Comparison of ENCODE assay signal across 8 cellular contexts in the genomic region with DNA sequence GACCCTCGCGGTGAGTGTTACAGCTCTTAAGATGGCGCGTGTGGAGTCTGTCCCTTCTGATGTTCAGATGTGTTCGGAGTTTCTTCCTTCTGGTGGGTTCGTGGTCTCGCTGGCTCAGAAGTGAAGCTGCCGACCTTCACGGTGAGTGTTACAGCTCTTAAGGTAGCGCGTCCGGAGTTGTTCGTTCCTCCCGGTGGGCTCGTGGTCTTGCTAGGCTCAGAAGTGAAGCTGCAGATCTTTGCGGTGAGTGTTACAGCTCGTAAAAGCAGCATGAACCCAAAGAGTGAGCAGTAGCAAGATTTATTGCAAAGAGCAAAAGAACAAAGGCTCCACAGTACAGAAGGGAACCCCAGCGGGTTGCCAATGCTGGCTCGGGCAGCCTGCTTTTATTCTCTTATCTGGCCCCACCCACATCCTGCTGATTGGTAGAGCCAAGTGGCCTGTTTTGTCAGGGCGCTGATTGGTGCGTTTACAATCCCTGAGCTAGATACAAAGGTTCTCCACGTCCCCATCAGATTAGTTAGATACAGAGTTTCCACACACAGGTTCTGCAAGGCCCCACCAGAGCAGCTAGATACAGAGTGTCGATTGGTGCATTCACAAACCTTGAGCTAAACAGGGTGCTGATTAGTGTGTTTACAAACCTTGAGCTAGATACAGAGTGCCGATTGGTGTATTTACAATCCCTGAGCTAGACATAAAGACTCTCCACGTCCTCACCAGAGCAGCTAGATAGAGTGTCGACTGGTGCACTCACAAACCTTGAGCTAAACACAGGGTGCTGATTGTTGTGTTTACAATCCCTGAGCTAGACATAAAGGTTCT. TPM values are rescaled to one million over a fixed set of nuclear protein-coding genes. Genes with fewer than 3 reads are reported as not detected.
DNase-seq lines count a peak whose midpoint lies in the region; ATAC-seq and TF ChIP-seq lines count a peak whose summit lies in the region.
"Not testable (repeated sequence)": the region's sequence is repeated elsewhere in the genome, so short reads cannot be mapped to it uniquely, and the experiment has no call there.

No MANE protein-coding gene starts in this region.

- POLR2A ChIA-PET in T-cell (lab: Charles Lee), result interaction anchor here in 1 of 2 donors (0.7 kb wide), 1 partner anchor 134 kb away, joined by 7 read pairs; no protein-coding TSS in a partner anchor

- H3K4me3 Mint-ChIP-seq in CD4-positive, CD25-positive, alpha-beta regulatory T cell, result peak overlapping the region; percentile 44 to 88 (median 84)
- peak overlapping the region; percentile 76 to 81 (median 78) for H3K4me3 Mint-ChIP-seq in T-cell
- H3K4me3 Mint-ChIP-seq in activated naive CD4-positive, alpha-beta T cell treated with anti-CD3 and anti-CD28 coated beads for 36 hours, result peak overlapping the region; percentile 73
- peak overlapping the region; percentile 82 for H3K4me3 Mint-ChIP-seq in natural killer cell treated with Interleukin-12 subunit alpha and Interleukin-12 subunit beta and Interleukin-15 and Interleukin-18, amount 100 ng/mL, for 72 hours
- peak overlapping the region; percentile 86 for H3K4me3 Mint-ChIP-seq in stimulated activated naive CD8-positive, alpha-beta T cell treated with anti-CD3 and anti-CD28 coated beads, Interleukin-15, Interleukin-2, amounts not matched to agents 100 ng/mL and 50 ng/mL, for 24 hours

- 82% methylated on average over 20 of the region's 26 CpGs for WGBS in mammary epithelial cell (ENCODE audit: low coverage, missing lambda C conversion rate)

- H3K9me3 ChIP-seq in CD4-positive, CD25-positive, alpha-beta regulatory T cell (ENCODE audit: control insufficient read depth in 2 of 2, low read length in 2 of 2); Karpas-422 (ENCODE audit: low read length); mammary epithelial cell (replicated peaks; ENCODE audit: insufficient read depth, low read length): not testable (repeated sequence)

- H3K9me2 ChIP-seq in Karpas-422 (replicated peaks; ENCODE audit: insufficient read depth, low read length), result not testable (repeated sequence)

- H3K27ac ChIP-seq in CD4-positive, CD25-positive, alpha-beta regulatory T cell (ENCODE audit: insufficient read depth, low read length, poor library complexity, severe bottlenecking); Karpas-422 (ENCODE audit: low read length); mammary epithelial cell (ENCODE audit: insufficient read depth, low read depth, low read length): not testable (repeated sequence)

- CTCF ChIA-PET in T-cell (lab: Charles Lee), result interaction anchor here in 1 of 2 donors (0.6 to 1.1 kb wide), 4 partner anchors 11 to 295 kb away, joined by 3 to 10 read pairs (median 4); no protein-coding TSS in a partner anchor
- CTCF ChIA-PET in activated naive CD4-positive, alpha-beta T cell treated with anti-CD3 and anti-CD28 coated beads for 36 hours (lab: Charles Lee), result interaction anchor here (1.0 to 1.9 kb wide), 4 partner anchors 19 to 94 kb away, joined by 3 to 6 read pairs (median 4); no protein-coding TSS in a partner anchor
- CTCF ChIA-PET in mammary epithelial cell (lab: Charles Lee; ENCODE audit: low non-redundant PET), result not testable (repeated sequence)

- peaks cover 0 to 14% (median 2%) of the 10 kb centered on the region in 4 donors for H3K4me1 Mint-ChIP-seq in CD4-positive, CD25-positive, alpha-beta regulatory T cell
- peaks cover 16 to 20% (median 16%) of the 10 kb centered on the region in 3 donors for H3K4me1 Mint-ChIP-seq in T-cell
- H3K4me1 Mint-ChIP-seq in activated naive CD4-positive, alpha-beta T cell treated with anti-CD3 and anti-CD28 coated beads for 36 hours (ENCODE audit: low read depth), result peaks cover 12% of the 10 kb centered on the region
- H3K4me1 Mint-ChIP-seq in natural killer cell treated with Interleukin-12 subunit alpha and Interleukin-12 subunit beta and Interleukin-15 and Interleukin-18, amount 100 ng/mL, for 72 hours (ENCODE audit: low read depth in 2 of 2), result peaks cover 8 to 12% of the 10 kb centered on the region in 2 donors
- peaks cover 17% of the 10 kb centered on the region for H3K4me1 Mint-ChIP-seq in stimulated activated naive CD8-positive, alpha-beta T cell treated with anti-CD3 and anti-CD28 coated beads, Interleukin-15, Interleukin-2, amounts not matched to agents 100 ng/mL and 50 ng/mL, for 24 hours (ENCODE audit: low read depth)

- DNase-seq in CD4-positive, CD25-positive, alpha-beta regulatory T cell, result peak in 2 of 3 donors; percentile 24 to 31
- DNase-seq in Karpas-422, result peak; percentile 40
- DNase-seq in T-cell, result peak in 17 of 34 experiments; percentile 8 to 48 (median 24)
- peak; percentile 83 for DNase-seq in activated CD8-positive, alpha-beta memory T cell treated with anti-CD3 and anti-CD28 coated beads for 24 hours
- peak; percentile 37 for DNase-seq in activated naive CD4-positive, alpha-beta T cell treated with anti-CD3 and anti-CD28 coated beads for 36 hours
- DNase-seq in mammary epithelial cell; natural killer cell treated with Interleukin-12 subunit alpha and Interleukin-12 subunit beta and Interleukin-15 and Interleukin-18, amount 100 ng/mL, for 72 hours (ENCODE audit: low spot score): not testable (repeated sequence)

- H3K27ac Mint-ChIP-seq in CD4-positive, CD25-positive, alpha-beta regulatory T cell, result peak overlapping the region in 2 of 3 donors; percentile 72 to 77
- peak overlapping the region; percentile 87 to 88 for H3K27ac Mint-ChIP-seq in T-cell
- peak overlapping the region; percentile 81 for H3K27ac Mint-ChIP-seq in activated naive CD4-positive, alpha-beta T cell treated with anti-CD3 and anti-CD28 coated beads for 36 hours
- H3K27ac Mint-ChIP-seq in natural killer cell treated with Interleukin-12 subunit alpha and Interleukin-12 subunit beta and Interleukin-15 and Interleukin-18, amount 100 ng/mL, for 72 hours, result peak overlapping the region; percentile 78 to 81
- peak overlapping the region; percentile 94 for H3K27ac Mint-ChIP-seq in stimulated activated naive CD8-positive, alpha-beta T cell treated with anti-CD3 and anti-CD28 coated beads, Interleukin-15, Interleukin-2, amounts not matched to agents 100 ng/mL and 50 ng/mL, for 24 hours

- not testable (repeated sequence) for H2AFZ ChIP-seq in Karpas-422 (ENCODE audit: low read length); mammary epithelial cell (ENCODE audit: low read depth, low read length)

- TF ChIP-seq CTCF in mammary epithelial cell (conservative IDR thresholded peaks at IDR 0.05 in 1 of 2, IDR thresholded peaks at IDR 0.05 in 1 of 2; ENCODE audit: extremely low read depth in 1 of 2, insufficient read depth in 1 of 2, low read depth in 1 of 2, low read length in 2 of 2), result not testable (repeated sequence)

- H3K36me3 ChIP-seq in CD4-positive, CD25-positive, alpha-beta regulatory T cell (ENCODE audit: control insufficient read depth, insufficient read depth, low read length); Karpas-422 (ENCODE audit: insufficient read depth, low read length); mammary epithelial cell (ENCODE audit: insufficient read depth, low read length): not testable (repeated sequence)

- peaks cover 17% of the 10 kb centered on the region for H3K27me3 Mint-ChIP-seq in CD4-positive, CD25-positive, alpha-beta regulatory T cell
- H3K27me3 Mint-ChIP-seq in T-cell; activated naive CD4-positive, alpha-beta T cell treated with anti-CD3 and anti-CD28 coated beads for 36 hours (ENCODE audit: low read depth); natural killer cell treated with Interleukin-12 subunit alpha and Interleukin-12 subunit beta and Interleukin-15 and Interleukin-18, amount 100 ng/mL, for 72 hours; stimulated activated naive CD8-positive, alpha-beta T cell treated with anti-CD3 and anti-CD28 coated beads, Interleukin-15, Interleukin-2, amounts not matched to agents 100 ng/mL and 50 ng/mL, for 24 hours: not testable (repeated sequence)

- BruUV-seq in mammary epithelial cell (replicated peaks; lab: Mats Ljungman, UMichigan), result TSS peak; percentile 91

- intact Hi-C loops in activated naive CD4-positive, alpha-beta T cell treated with anti-CD3 and anti-CD28 coated beads for 36 hours (cut with micrococcal nuclease); mammary epithelial cell (cut with micrococcal nuclease): not testable (repeated sequence)

- not testable (repeated sequence) for H3K4me1 ChIP-seq in CD4-positive, CD25-positive, alpha-beta regulatory T cell (ENCODE audit: control insufficient read depth, insufficient read depth, low read length, poor library complexity, severe bottlenecking); Karpas-422 (ENCODE audit: low read length); mammary epithelial cell (ENCODE audit: insufficient read depth, low read length)

- not testable (repeated sequence) for H4K20me1 ChIP-seq in Karpas-422 (ENCODE audit: insufficient read depth, low read depth, low read length); mammary epithelial cell (ENCODE audit: insufficient read depth, low read length)

- in situ Hi-C loops in mammary epithelial cell (cut with MboI; ENCODE audit: low sequenced_read_pairs in 2 of 2), result not testable (repeated sequence)

- H3K36me3 Mint-ChIP-seq in CD4-positive, CD25-positive, alpha-beta regulatory T cell; T-cell; activated naive CD4-positive, alpha-beta T cell treated with anti-CD3 and anti-CD28 coated beads for 36 hours (ENCODE audit: low read depth); natural killer cell treated with Interleukin-12 subunit alpha and Interleukin-12 subunit beta and Interleukin-15 and Interleukin-18, amount 100 ng/mL, for 72 hours; stimulated activated naive CD8-positive, alpha-beta T cell treated with anti-CD3 and anti-CD28 coated beads, Interleukin-15, Interleukin-2, amounts not matched to agents 100 ng/mL and 50 ng/mL, for 24 hours (ENCODE audit: low read depth): not testable (repeated sequence)

- not testable (repeated sequence) for H3K79me2 ChIP-seq in Karpas-422 (ENCODE audit: low read length); mammary epithelial cell (ENCODE audit: insufficient read depth, low read length)

- ATAC-seq in CD4-positive, CD25-positive, alpha-beta regulatory T cell (ENCODE audit: low read depth in 2 of 2); T-cell (replicated peaks in 1 of 4); natural killer cell treated with Interleukin-12 subunit alpha and Interleukin-12 subunit beta and Interleukin-15 and Interleukin-18, amount 100 ng/mL, for 72 hours: not testable (repeated sequence)

- dilution Hi-C loops in mammary epithelial cell (cut with HindIII; ENCODE audit: low sequenced_read_pairs), result not testable (repeated sequence)

- H3K9me3 Mint-ChIP-seq in CD4-positive, CD25-positive, alpha-beta regulatory T cell; T-cell; activated naive CD4-positive, alpha-beta T cell treated with anti-CD3 and anti-CD28 coated beads for 36 hours; natural killer cell treated with Interleukin-12 subunit alpha and Interleukin-12 subunit beta and Interleukin-15 and Interleukin-18, amount 100 ng/mL, for 72 hours; stimulated activated naive CD8-positive, alpha-beta T cell treated with anti-CD3 and anti-CD28 coated beads, Interleukin-15, Interleukin-2, amounts not matched to agents 100 ng/mL and 50 ng/mL, for 24 hours: not testable (repeated sequence)

- H3K9ac ChIP-seq in Karpas-422 (ENCODE audit: low read length); mammary epithelial cell (ENCODE audit: insufficient read depth, low read length): not testable (repeated sequence)

- peak overlapping the region; percentile 35 for H3K4me3 ChIP-seq in CD4-positive, CD25-positive, alpha-beta regulatory T cell (ENCODE audit: low read depth, low read length)
- not testable (repeated sequence) for H3K4me3 ChIP-seq in Karpas-422 (ENCODE audit: low read length); mammary epithelial cell (replicated peaks in 1 of 3; ENCODE audit: insufficient read depth in 1 of 3, low read depth in 2 of 3, low read length in 3 of 3)

- not testable (repeated sequence) for H3K4me2 ChIP-seq in Karpas-422 (ENCODE audit: low read depth, low read length, poor library complexity, severe bottlenecking); mammary epithelial cell (ENCODE audit: insufficient read depth, low read depth, low read length)

- H3K27me3 ChIP-seq in CD4-positive, CD25-positive, alpha-beta regulatory T cell (ENCODE audit: control insufficient read depth, insufficient read depth, low read length); Karpas-422 (ENCODE audit: low read length); mammary epithelial cell (ENCODE audit: insufficient read depth, low read length): not testable (repeated sequence)

RNA-seq across cellular contexts. Expression of a gene that starts 5.9 kb away (rescaled TPM):
- 70.8 TPM for total RNA-seq in CD4-positive, CD25-positive, alpha-beta regulatory T cell
- 10 to 100 TPM; 54.4 to 72.1 (median 64.0) TPM for polyA plus RNA-seq in CD4-positive, CD25-positive, alpha-beta regulatory T cell
- 28.0 and 37.6 TPM in 2 replicates for total RNA-seq in Karpas-422 (2014; rRNA removed; shearing (Covaris generic); ENCODE audit: low replicate concordance)
- total RNA-seq in T-cell (10 to 100 TPM; 61.7 to 91.6 (median 85.6) TPM), mammary epithelial cell (10 to 100 TPM; 23.7 to 33.8 TPM)
- total RNA-seq in activated naive CD4-positive, alpha-beta T cell treated with anti-CD3 and anti-CD28 coated beads for 36 hours, result 10 to 100 TPM; 32.6 to 33.6 TPM
- 32.0 TPM for polyA plus RNA-seq in mammary epithelial cell
- polyA minus RNA-seq in mammary epithelial cell, result 41.3 TPM
- 10 to 100 TPM; 40.4 to 51.8 TPM for total RNA-seq in natural killer cell treated with Interleukin-12 subunit alpha and Interleukin-12 subunit beta and Interleukin-15 and Interleukin-18, amount 100 ng/mL, for 72 hours

RNA-seq across cellular contexts. Expression of a gene that starts 18.0 kb away (rescaled TPM):
- 6.0 TPM for total RNA-seq in CD4-positive, CD25-positive, alpha-beta regulatory T cell
- 1 to 10 TPM; 1.5 to 3.9 (median 1.7) TPM for polyA plus RNA-seq in CD4-positive, CD25-positive, alpha-beta regulatory T cell
- total RNA-seq in Karpas-422 (2014; rRNA removed; shearing (Covaris generic); ENCODE audit: low replicate concordance), result 14.3 and 28.4 TPM in 2 replicates
- 10 to 100 TPM in 3 of 5 donors, 1 to 10 TPM in 2; 4.1 to 16.5 (median 13.0) TPM for total RNA-seq in T-cell
- total RNA-seq in activated naive CD4-positive, alpha-beta T cell treated with anti-CD3 and anti-CD28 coated beads for 36 hours, result 1 to 10 TPM; 7.0 to 7.5 TPM
- 10 to 100 TPM in 1 of 2 donors, 1 to 10 TPM in 1; 9.6 to 15.7 TPM for total RNA-seq in mammary epithelial cell
- polyA plus RNA-seq in mammary epithelial cell, result 10.7 TPM
- 14.1 TPM for polyA minus RNA-seq in mammary epithelial cell
- total RNA-seq in natural killer cell treated with Interleukin-12 subunit alpha and Interleukin-12 subunit beta and Interleukin-15 and Interleukin-18, amount 100 ng/mL, for 72 hours, result 10 to 100 TPM; 16.7 to 18.1 TPM

RNA-seq across cellular contexts. Expression of a gene that starts 22.6 kb away (rescaled TPM):
- total RNA-seq in CD4-positive, CD25-positive, alpha-beta regulatory T cell, result 84.7 TPM
- 10 to 100 TPM; 62.8 to 89.7 (median 72.1) TPM for polyA plus RNA-seq in CD4-positive, CD25-positive, alpha-beta regulatory T cell
- total RNA-seq in Karpas-422 (2014; rRNA removed; shearing (Covaris generic); ENCODE audit: low replicate concordance), result 61.1 and 93.8 TPM in 2 replicates
- total RNA-seq in T-cell, result 100 to 1,000 TPM in 3 of 5 donors, 10 to 100 TPM in 2; 85.2 to 131 (median 109) TPM
- total RNA-seq in activated naive CD4-positive, alpha-beta T cell treated with anti-CD3 and anti-CD28 coated beads for 36 hours, result 10 to 100 TPM; 44.0 to 44.1 TPM
- total RNA-seq in mammary epithelial cell, result 10 to 100 TPM; 56.1 to 73.5 TPM
- 74.1 TPM for polyA plus RNA-seq in mammary epithelial cell
- 109 TPM for polyA minus RNA-seq in mammary epithelial cell
- total RNA-seq in natural killer cell treated with Interleukin-12 subunit alpha and Interleukin-12 subunit beta and Interleukin-15 and Interleukin-18, amount 100 ng/mL, for 72 hours, result 10 to 100 TPM; 69.3 to 79.8 TPM

RNA-seq across cellular contexts. Expression of a gene that starts 24.0 kb away (rescaled TPM):
- 68.2 TPM for total RNA-seq in CD4-positive, CD25-positive, alpha-beta regulatory T cell
- 100 to 1,000 TPM; 100 to 143 (median 113) TPM for polyA plus RNA-seq in CD4-positive, CD25-positive, alpha-beta regulatory T cell
- 38.7 and 64.8 TPM in 2 replicates for total RNA-seq in Karpas-422 (2014; rRNA removed; shearing (Covaris generic); ENCODE audit: low replicate concordance)
- total RNA-seq in T-cell, result 10 to 100 TPM; 49.2 to 89.5 (median 83.2) TPM
- total RNA-seq in activated naive CD4-positive, alpha-beta T cell treated with anti-CD3 and anti-CD28 coated beads for 36 hours, result 10 to 100 TPM; 27.0 to 31.4 TPM
- 10 to 100 TPM; 30.2 to 42.5 TPM for total RNA-seq in mammary epithelial cell
- polyA plus RNA-seq in mammary epithelial cell, result 35.9 TPM
- polyA minus RNA-seq in mammary epithelial cell, result 22.3 TPM
- 10 to 100 TPM; 60.8 to 68.5 TPM for total RNA-seq in natural killer cell treated with Interleukin-12 subunit alpha and Interleukin-12 subunit beta and Interleukin-15 and Interleukin-18, amount 100 ng/mL, for 72 hours

RNA-seq across cellular contexts. Expression of a gene that starts 28.7 kb away (rescaled TPM):
- total RNA-seq in CD4-positive, CD25-positive, alpha-beta regulatory T cell, result 68.0 TPM
- 10 to 100 TPM; 18.7 to 21.0 (median 19.0) TPM for polyA plus RNA-seq in CD4-positive, CD25-positive, alpha-beta regulatory T cell
- 16.6 and 25.9 TPM in 2 replicates for total RNA-seq in Karpas-422 (2014; rRNA removed; shearing (Covaris generic); ENCODE audit: low replicate concordance)
- total RNA-seq in T-cell (10 to 100 TPM; 52.5 to 72.9 (median 57.6) TPM), mammary epithelial cell (10 to 100 TPM; 60.4 to 74.5 TPM)
- 10 to 100 TPM; 26.0 to 27.7 TPM for total RNA-seq in activated naive CD4-positive, alpha-beta T cell treated with anti-CD3 and anti-CD28 coated beads for 36 hours
- 59.0 TPM for polyA plus RNA-seq in mammary epithelial cell
- 146 TPM for polyA minus RNA-seq in mammary epithelial cell
- total RNA-seq in natural killer cell treated with Interleukin-12 subunit alpha and Interleukin-12 subunit beta and Interleukin-15 and Interleukin-18, amount 100 ng/mL, for 72 hours, result 10 to 100 TPM; 43.0 to 52.7 TPM
